In genomic region chr5:76591366-76591765, GRCh38 we compare ENCODE assay signal across 25 cellular contexts. TPM values are rescaled to one million over a fixed set of nuclear protein-coding genes. Genes with fewer than 3 reads are reported as not detected.
"Had no signal": no experiment of that assay in that cellular context is flagged by ENCODE, and none has a peak within 500 bp of the region (broad histone marks: within the 10 kb centered on the region; RNA-seq: fewer than 3 reads in every experiment).

No MANE protein-coding gene starts in this region.

- H3K27ac ChIP-seq: epithelial cell of prostate, esophagus muscularis mucosa, gastrocnemius medialis, heart right ventricle, neural progenitor cell, ovary, right atrium auricular region, sigmoid colon, skin epidermis, stomach, thoracic aorta, transverse colon had no signal

- H3K4me2 ChIP-seq: neural progenitor cell had no signal

- H3K4me3 Mint-ChIP-seq: naive thymus-derived CD8-positive, alpha-beta T cell; neural progenitor cell had no signal

- H3K4me1 Mint-ChIP-seq: neural progenitor cell had no signal

- H3K36me3 ChIP-seq: esophagus muscularis mucosa, gastrocnemius medialis, neural progenitor cell, ovary, right atrium auricular region, sigmoid colon, thoracic aorta, transverse colon had no signal

- FAIRE-seq: endometrium had no signal

- H3K27ac Mint-ChIP-seq: neural progenitor cell had no signal

- H2AFZ ChIP-seq: neural progenitor cell had no signal

- H3K9me3 Mint-ChIP-seq: naive thymus-derived CD8-positive, alpha-beta T cell; neural progenitor cell had no signal

- DNase-seq: effector memory CD4-positive, alpha-beta T cell; gastrocnemius medialis; heart right ventricle; hypothalamus; islet precursor cell; mucosa of descending colon; naive thymus-derived CD8-positive, alpha-beta T cell; nucleus accumbens; ovary; sigmoid colon; stimulated activated CD4-positive, alpha-beta T cell treated with anti-CD3 and anti-CD28 coated beads, Interleukin-2, amount 100 ng/mL, for 24 hours; stimulated activated CD4-positive, alpha-beta T cell treated with anti-CD3 and anti-CD28 coated beads, Interleukin-4, amount 100 ng/mL, for 4 hours; stimulated activated naive CD4-positive, alpha-beta T cell; stomach; substantia nigra; transverse colon had no signal

- H3K4me3 ChIP-seq: esophagus muscularis mucosa, gastrocnemius medialis, heart right ventricle, mucosa of descending colon, neural progenitor cell, ovary, right atrium auricular region, sigmoid colon, skin epidermis, stomach, thoracic aorta, transverse colon had no signal

- H3K9ac ChIP-seq: neural progenitor cell had no signal

- H3K27me3 ChIP-seq: esophagus muscularis mucosa, gastrocnemius medialis, neural progenitor cell, ovary, right atrium auricular region, sigmoid colon, stomach, transverse colon had no signal

- H3K27me3 Mint-ChIP-seq: naive thymus-derived CD8-positive, alpha-beta T cell had no signal

- ATAC-seq: gastrocnemius medialis; heart right ventricle; left lobe of liver; mucosa of descending colon; naive thymus-derived CD8-positive, alpha-beta T cell had no signal

- H3K9me3 ChIP-seq: esophagus muscularis mucosa, gastrocnemius medialis, heart right ventricle, mucosa of descending colon, ovary, right atrium auricular region, sigmoid colon, stomach, thoracic aorta, transverse colon had no signal

- H3K4me1 ChIP-seq: esophagus muscularis mucosa, gastrocnemius medialis, heart right ventricle, neural progenitor cell, right atrium auricular region, sigmoid colon, stomach had no signal

RNA-seq across cellular contexts. Expression of gene F2RL2, which starts 31.8 kb away (rescaled TPM):
- total RNA-seq: gastrocnemius medialis; naive thymus-derived CD8-positive, alpha-beta T cell; ureter had no signal
